Comparison of ENCODE assay signal across 24 cellular contexts in the genomic region with DNA sequence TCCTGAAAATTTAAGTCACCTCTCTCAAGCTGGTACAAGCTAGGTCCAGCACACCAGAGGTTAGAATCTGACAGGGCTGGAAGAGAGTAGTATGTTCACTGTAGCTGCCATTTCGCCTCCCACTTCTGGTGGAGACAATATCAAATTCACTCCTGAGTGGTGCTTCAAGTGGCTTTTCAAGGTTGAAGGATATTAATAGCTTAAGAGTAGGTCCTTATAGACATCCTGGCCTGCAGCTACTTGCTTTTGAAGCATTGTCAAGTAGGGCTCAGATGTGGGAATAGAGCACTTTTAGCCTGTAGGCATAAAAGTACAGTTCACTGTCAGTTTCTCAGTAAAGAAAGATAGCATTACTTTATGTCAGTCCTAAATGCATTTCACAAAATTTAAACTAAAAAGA.
"Had no signal": no experiment of that assay in that cellular context is flagged by ENCODE, and none has a peak within 500 bp of the region (broad histone marks: within the 10 kb centered on the region; RNA-seq: fewer than 3 reads in every experiment).

No MANE protein-coding gene starts in this region.

- H3K27ac ChIP-seq: colonic mucosa, dorsolateral prefrontal cortex, esophagus squamous epithelium, gastrocnemius medialis, sigmoid colon, stomach, suprapubic skin, vagina had no signal

- H3K27me3 ChIP-seq: colonic mucosa, esophagus squamous epithelium, gastrocnemius medialis, sigmoid colon, stomach, suprapubic skin, vagina had no signal

- H3K4me1 Mint-ChIP-seq: activated CD4-positive, alpha-beta memory T cell treated with anti-CD3 and anti-CD28 coated beads, Interleukin-2, amount 10 ng/mL, durations not matched to agents 7 days and 5 days; activated CD4-positive, alpha-beta T cell treated with anti-CD3 and anti-CD28 coated beads, Interleukin-2, amount 10 ng/mL, durations not matched to agents 24 days and 14 days; activated naive CD4-positive, alpha-beta T cell treated with anti-CD3 and anti-CD28 coated beads, Interleukin-2, amount 10 ng/mL, durations not matched to agents 7 days and 5 days; stimulated activated memory B cell treated with anti-CD40 and anti-IgM and Interleukin-4, amounts not matched to agents 10 μg/mL and 1 μg/mL and 100 μg/mL, for 72 hours had no signal

- H3K36me3 Mint-ChIP-seq: activated naive CD4-positive, alpha-beta T cell treated with anti-CD3 and anti-CD28 coated beads, Interleukin-2, amount 10 ng/mL, durations not matched to agents 7 days and 5 days; natural killer cell treated with Interleukin-12 subunit alpha and Interleukin-12 subunit beta and Interleukin-15 and Interleukin-18, amount 100 ng/mL, for 72 hours; stimulated activated memory B cell treated with anti-CD40 and anti-IgM and Interleukin-4, amounts not matched to agents 10 μg/mL and 1 μg/mL and 100 μg/mL, for 72 hours had no signal

- H3K4me3 Mint-ChIP-seq: activated CD4-positive, alpha-beta memory T cell treated with anti-CD3 and anti-CD28 coated beads, Interleukin-2, amount 10 ng/mL, durations not matched to agents 7 days and 5 days; activated CD4-positive, alpha-beta T cell treated with anti-CD3 and anti-CD28 coated beads, Interleukin-2, amount 10 ng/mL, durations not matched to agents 24 days and 14 days; activated naive CD4-positive, alpha-beta T cell treated with anti-CD3 and anti-CD28 coated beads, Interleukin-2, amount 10 ng/mL, durations not matched to agents 7 days and 5 days; activated T-cell treated with anti-CD3 and anti-CD28 coated beads, Interleukin-2, amount 50 U/mL, for 72 hours; natural killer cell treated with Interleukin-12 subunit alpha and Interleukin-12 subunit beta and Interleukin-15 and Interleukin-18, amount 100 ng/mL, for 72 hours; stimulated activated memory B cell treated with anti-CD40 and anti-IgM and Interleukin-4, amounts not matched to agents 10 μg/mL and 1 μg/mL and 100 μg/mL, for 72 hours had no signal

- H3K36me3 ChIP-seq: colonic mucosa, esophagus squamous epithelium, gastrocnemius medialis, sigmoid colon, stomach, suprapubic skin, vagina had no signal

- H3K4me3 ChIP-seq: colonic mucosa, dorsolateral prefrontal cortex, esophagus squamous epithelium, gastrocnemius medialis, sigmoid colon, smooth muscle cell, stomach, suprapubic skin, vagina had no signal

- H3K27me3 Mint-ChIP-seq: activated CD4-positive, alpha-beta T cell treated with anti-CD3 and anti-CD28 coated beads, Interleukin-2, amount 10 ng/mL, durations not matched to agents 24 days and 14 days; activated naive CD4-positive, alpha-beta T cell treated with anti-CD3 and anti-CD28 coated beads, Interleukin-2, amount 10 ng/mL, durations not matched to agents 7 days and 5 days; stimulated activated memory B cell treated with anti-CD40 and anti-IgM and Interleukin-4, amounts not matched to agents 10 μg/mL and 1 μg/mL and 100 μg/mL, for 72 hours had no signal

- DNase-seq: activated CD4-positive, alpha-beta memory T cell treated with anti-CD3 and anti-CD28 coated beads, Interleukin-2, amount 10 ng/mL, durations not matched to agents 7 days and 5 days; activated CD4-positive, alpha-beta T cell treated with anti-CD3 and anti-CD28 coated beads, Interleukin-2, amount 10 ng/mL, durations not matched to agents 24 days and 14 days; activated effector memory CD4-positive, alpha-beta T cell treated with anti-CD3 and anti-CD28 coated beads, Interleukin-2, amount 50 U/mL, for 16 hours; activated naive CD4-positive, alpha-beta T cell treated with anti-CD3 and anti-CD28 coated beads, Interleukin-2, amount 10 ng/mL, durations not matched to agents 7 days and 5 days; activated T-cell treated with anti-CD3 and anti-CD28 coated beads, Interleukin-2, amount 50 U/mL, for 72 hours; amygdala; colonic mucosa; dorsolateral prefrontal cortex; esophagus squamous epithelium; gastrocnemius medialis; hippocampal formation; left ventricle myocardium superior; midbrain; retina; sigmoid colon; stimulated activated CD4-positive, alpha-beta T cell treated with anti-CD3 and anti-CD28 coated beads, Interleukin-15, amount 100 ng/mL, for 24 hours; stomach; trophoblast cell had no signal

- H3K4me1 ChIP-seq: colonic mucosa, esophagus squamous epithelium, gastrocnemius medialis, sigmoid colon, vagina had no signal

- H3K27ac Mint-ChIP-seq: activated CD4-positive, alpha-beta memory T cell treated with anti-CD3 and anti-CD28 coated beads, Interleukin-2, amount 10 ng/mL, durations not matched to agents 7 days and 5 days; activated CD4-positive, alpha-beta T cell treated with anti-CD3 and anti-CD28 coated beads, Interleukin-2, amount 10 ng/mL, durations not matched to agents 24 days and 14 days; activated naive CD4-positive, alpha-beta T cell treated with anti-CD3 and anti-CD28 coated beads, Interleukin-2, amount 10 ng/mL, durations not matched to agents 7 days and 5 days; activated T-cell treated with anti-CD3 and anti-CD28 coated beads, Interleukin-2, amount 50 U/mL, for 72 hours; natural killer cell treated with Interleukin-12 subunit alpha and Interleukin-12 subunit beta and Interleukin-15 and Interleukin-18, amount 100 ng/mL, for 72 hours; progenitor cell of endocrine pancreas; stimulated activated memory B cell treated with anti-CD40 and anti-IgM and Interleukin-4, amounts not matched to agents 10 μg/mL and 1 μg/mL and 100 μg/mL, for 72 hours had no signal

- ATAC-seq: activated T-cell treated with anti-CD3 and anti-CD28 coated beads, Interleukin-2, amount 50 U/mL, for 72 hours; gastrocnemius medialis; left ventricle myocardium superior; natural killer cell treated with Interleukin-12 subunit alpha and Interleukin-12 subunit beta and Interleukin-15 and Interleukin-18, amount 100 ng/mL, for 72 hours; stimulated activated memory B cell treated with anti-CD40 and anti-IgM and Interleukin-4, amounts not matched to agents 10 μg/mL and 1 μg/mL and 100 μg/mL, for 72 hours had no signal

- H3K9me3 Mint-ChIP-seq: activated CD4-positive, alpha-beta memory T cell treated with anti-CD3 and anti-CD28 coated beads, Interleukin-2, amount 10 ng/mL, durations not matched to agents 7 days and 5 days; activated CD4-positive, alpha-beta T cell treated with anti-CD3 and anti-CD28 coated beads, Interleukin-2, amount 10 ng/mL, durations not matched to agents 24 days and 14 days; natural killer cell treated with Interleukin-12 subunit alpha and Interleukin-12 subunit beta and Interleukin-15 and Interleukin-18, amount 100 ng/mL, for 72 hours had no signal

- H3K9me3 ChIP-seq: colonic mucosa, esophagus squamous epithelium, gastrocnemius medialis, sigmoid colon, stomach, suprapubic skin, vagina had no signal
